ENCODE assay signal across 1 cellular context in genomic region chr6:42394151-42394550, GRCh38.
TF ChIP-seq lines count a peak whose summit lies in the region.

No MANE protein-coding gene starts in this region.

TF ChIP-seq in WTC11, 78 proteins besides CTCF, POLR2A, EP300 and RAD21 (continued from another document):
- TF ChIP-seq, protein P1, sequence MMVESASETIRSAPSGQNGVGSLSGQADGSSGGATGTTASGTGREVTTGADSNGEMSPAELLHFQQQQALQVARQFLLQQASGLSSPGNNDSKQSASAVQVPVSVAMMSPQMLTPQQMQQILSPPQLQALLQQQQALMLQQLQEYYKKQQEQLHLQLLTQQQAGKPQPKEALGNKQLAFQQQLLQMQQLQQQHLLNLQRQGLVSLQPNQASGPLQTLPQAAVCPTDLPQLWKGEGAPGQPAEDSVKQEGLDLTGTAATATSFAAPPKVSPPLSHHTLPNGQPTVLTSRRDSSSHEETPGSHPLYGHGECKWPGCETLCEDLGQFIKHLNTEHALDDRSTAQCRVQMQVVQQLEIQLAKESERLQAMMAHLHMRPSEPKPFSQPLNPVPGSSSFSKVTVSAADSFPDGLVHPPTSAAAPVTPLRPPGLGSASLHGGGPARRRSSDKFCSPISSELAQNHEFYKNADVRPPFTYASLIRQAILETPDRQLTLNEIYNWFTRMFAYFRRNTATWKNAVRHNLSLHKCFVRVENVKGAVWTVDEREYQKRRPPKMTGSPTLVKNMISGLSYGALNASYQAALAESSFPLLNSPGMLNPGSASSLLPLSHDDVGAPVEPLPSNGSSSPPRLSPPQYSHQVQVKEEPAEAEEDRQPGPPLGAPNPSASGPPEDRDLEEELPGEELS (CRISPR knock-in tag; IDR thresholded peaks at IDR 0.05), result no peak
- TF ChIP-seq PRRX2 (CRISPR knock-in tag; IDR thresholded peaks at IDR 0.05), result no peak
- no peak for TF ChIP-seq ERG (CRISPR knock-in tag; IDR thresholded peaks at IDR 0.05)
- TF ChIP-seq ZNF138 (CRISPR knock-in tag; conservative IDR thresholded peaks at IDR 0.05), result no peak
- no peak for TF ChIP-seq CREB1 (CRISPR knock-in tag; IDR thresholded peaks at IDR 0.05)
- no peak for TF ChIP-seq IRF2 (CRISPR knock-in tag; IDR thresholded peaks at IDR 0.05; ENCODE audit: borderline replicate concordance, low read depth)
